19 cellular contexts compared by ENCODE assay signal in the genomic region with DNA sequence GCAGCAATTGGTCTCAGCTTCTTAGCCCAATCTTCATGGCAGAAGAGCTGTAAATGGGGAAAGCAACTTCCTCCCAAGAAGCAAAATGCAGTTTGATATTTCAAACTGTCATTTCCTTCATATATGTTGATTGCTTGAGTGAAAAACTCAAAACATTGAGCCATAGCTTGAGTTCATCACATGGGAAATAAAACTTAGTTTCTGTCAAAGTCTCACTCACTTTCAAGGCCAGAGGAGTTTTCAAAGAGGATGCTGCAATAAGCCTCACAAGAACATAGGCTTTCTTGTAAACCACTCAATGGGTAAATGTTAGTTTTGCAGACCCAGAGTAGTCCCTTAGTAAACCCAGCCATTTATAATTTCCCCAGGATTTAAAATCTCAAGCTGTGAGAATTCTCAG. TPM values are rescaled to one million over a fixed set of nuclear protein-coding genes. Genes with fewer than 3 reads are reported as not detected.
DNase-seq lines count a peak whose midpoint lies in the region; ATAC-seq and TF ChIP-seq lines count a peak whose summit lies in the region.
"Had no signal": no experiment of that assay in that cellular context is flagged by ENCODE, and none has a peak within 500 bp of the region (broad histone marks: within the 10 kb centered on the region; RNA-seq: fewer than 3 reads in every experiment).

No MANE protein-coding gene starts in this region.

- H3K79me2 ChIP-seq in Loucy (ENCODE audit: insufficient read depth, low read length): no peaks in the 10 kb centered on the region

- peaks cover 18% of the 10 kb centered on the region for H3K36me3 Mint-ChIP-seq in activated CD8-positive, alpha-beta memory T cell treated with anti-CD3 and anti-CD28 coated beads, Interleukin-2, amount 10 ng/mL, durations not matched to agents 7 days and 5 days
- peaks cover 6 to 24% (median 11%) of the 10 kb centered on the region in 5 donors for H3K36me3 Mint-ChIP-seq in naive thymus-derived CD4-positive, alpha-beta T cell

- no peaks in the 10 kb centered on the region for H3K27me3 ChIP-seq in GM06990 (replicated peaks; ENCODE audit: control insufficient read depth, insufficient read depth, low read length)
- H3K27me3 ChIP-seq in Loucy (ENCODE audit: insufficient read depth, low read length, poor library complexity, severe bottlenecking): no peaks in the 10 kb centered on the region
- H3K27me3 ChIP-seq in naive thymus-derived CD4-positive, alpha-beta T cell (ENCODE audit: control insufficient read depth in 2 of 2, insufficient read depth in 2 of 2, low read length in 2 of 2): no peaks in the 10 kb centered on the region

- no peak for TF ChIP-seq POLR2A in erythroblast (IDR thresholded peaks at IDR 0.05; ENCODE audit: low read length)

- H3K27me3 Mint-ChIP-seq in activated CD8-positive, alpha-beta memory T cell treated with anti-CD3 and anti-CD28 coated beads, Interleukin-2, amount 10 ng/mL, durations not matched to agents 7 days and 5 days: no peaks in the 10 kb centered on the region
- no peaks in the 10 kb centered on the region for H3K27me3 Mint-ChIP-seq in naive thymus-derived CD4-positive, alpha-beta T cell

- peak overlapping the region; percentile 61 for H3K27ac Mint-ChIP-seq in activated CD8-positive, alpha-beta memory T cell treated with anti-CD3 and anti-CD28 coated beads, Interleukin-2, amount 10 ng/mL, durations not matched to agents 7 days and 5 days
- H3K27ac Mint-ChIP-seq in naive thymus-derived CD4-positive, alpha-beta T cell: peak overlapping the region in 8 of 9 donors; percentile 26 to 89 (median 71)

- no peaks in the 10 kb centered on the region for H4K20me1 ChIP-seq in Loucy (ENCODE audit: insufficient read depth, low read length, poor library complexity, severe bottlenecking)

- H3K9me3 Mint-ChIP-seq in activated CD8-positive, alpha-beta memory T cell treated with anti-CD3 and anti-CD28 coated beads, Interleukin-2, amount 10 ng/mL, durations not matched to agents 7 days and 5 days (ENCODE audit: low read depth): peaks cover 3% of the 10 kb centered on the region
- peaks cover 0 to 11% (median 0%) of the 10 kb centered on the region in 11 donors for H3K9me3 Mint-ChIP-seq in naive thymus-derived CD4-positive, alpha-beta T cell

- no peak for DNase-seq in activated CD8-positive, alpha-beta memory T cell treated with anti-CD3 and anti-CD28 coated beads, Interleukin-2, amount 10 ng/mL, durations not matched to agents 7 days and 5 days
- DNase-seq in activated CD8-positive, alpha-beta memory T cell treated with anti-CD3 and anti-CD28 coated beads, Interleukin-2, amount 50 U/mL, for 48 hours: no peak
- DNase-seq in GM06990 (ENCODE audit: extremely low read depth, insufficient read length) (peak; percentile 48), NCI-H1092 (lab: John Stamatoyannopoulos, UW) (no peak), putamen (ENCODE audit: low spot score) (no peak), erythroblast (lab: John Stamatoyannopoulos, UW) (no peak)
- peak in 3 of 9 donors; percentile 24 to 27 (median 25) for DNase-seq in naive thymus-derived CD4-positive, alpha-beta T cell
- DNase-seq: 8988T, C1 segment of cervical spinal cord, COR-L47, NCI-H1436 treated with DMSO at 0.1 percent for 48 hours, NCI-H2029 treated with DMSO at 0.1 percent for 48 hours, NCI-H510A, NCI-H774 had no signal

- no peaks in the 10 kb centered on the region for H3F3A ChIP-seq in Loucy (ENCODE audit: low read depth)

- no peak overlapping the region for H3K27ac ChIP-seq in naive thymus-derived CD4-positive, alpha-beta T cell (ENCODE audit: low read depth, low read length)
- H3K27ac ChIP-seq: HL-60 had no signal

- H3K4me1 ChIP-seq in Loucy (ENCODE audit: insufficient read depth, low read length, poor library complexity, severe bottlenecking): peaks cover 16% of the 10 kb centered on the region
- H3K4me1 ChIP-seq in naive thymus-derived CD4-positive, alpha-beta T cell (ENCODE audit: control insufficient read depth in 2 of 2, insufficient read depth in 2 of 2, low read length in 2 of 2): peaks cover 22 to 32% of the 10 kb centered on the region in 2 donors

- peak overlapping the region; percentile 9 for H3K4me2 ChIP-seq in Loucy (ENCODE audit: low read depth, low read length, poor library complexity, severe bottlenecking)

- H3K4me3 Mint-ChIP-seq in activated CD8-positive, alpha-beta memory T cell treated with anti-CD3 and anti-CD28 coated beads, Interleukin-2, amount 10 ng/mL, durations not matched to agents 7 days and 5 days: no peak overlapping the region
- peak overlapping the region in 6 of 10 donors; percentile 3 to 50 (median 30) for H3K4me3 Mint-ChIP-seq in naive thymus-derived CD4-positive, alpha-beta T cell

- H2AFZ ChIP-seq in Loucy (ENCODE audit: low read length): peak overlapping the region; percentile 63

- POLR2A ChIA-PET in naive thymus-derived CD4-positive, alpha-beta T cell (lab: Charles Lee): interaction anchor here (0.7 to 2.2 kb wide), 7 partner anchors 12 to 54 kb away, joined by 3 to 15 read pairs (median 4); partner anchors contain the start of gene SUCLG2

- TF ChIP-seq CTCF in GM06990 (IDR thresholded peaks at IDR 0.05; ENCODE audit: insufficient read depth, low read length, poor library complexity, severe bottlenecking) (no peak), Loucy (conservative IDR thresholded peaks at IDR 0.05; ENCODE audit: low read length) (no peak)

- no peak overlapping the region for H3K4me3 ChIP-seq in GM06990 (replicated peaks; ENCODE audit: low read depth, low read length)
- peak overlapping the region; percentile 3 for H3K4me3 ChIP-seq in Loucy (ENCODE audit: low read length, poor library complexity, severe bottlenecking)
- H3K4me3 ChIP-seq in naive thymus-derived CD4-positive, alpha-beta T cell (ENCODE audit: low read length): no peak overlapping the region

- intact Hi-C loops in naive thymus-derived CD4-positive, alpha-beta T cell (cut with micrococcal nuclease): no loop called here

- H3K36me3 ChIP-seq in GM06990 (ENCODE audit: control insufficient read depth, insufficient read depth, low read length) (no peaks in the 10 kb centered on the region), Loucy (ENCODE audit: insufficient read depth, low read length) (no peaks in the 10 kb centered on the region)
- no peaks in the 10 kb centered on the region for H3K36me3 ChIP-seq in naive thymus-derived CD4-positive, alpha-beta T cell (ENCODE audit: control insufficient read depth in 2 of 3, insufficient read depth in 3 of 3, low read length in 3 of 3)

- no peak for ATAC-seq in activated CD8-positive, alpha-beta memory T cell treated with anti-CD3 and anti-CD28 coated beads, Interleukin-2, amount 10 ng/mL, durations not matched to agents 7 days and 5 days
- ATAC-seq in naive thymus-derived CD4-positive, alpha-beta T cell: no peak
- ATAC-seq: Panc1, Right ventricle myocardium inferior, SK-N-SH treated with all-trans-retinoic acid at 6 μM for 48 hours had no signal

- H3K4me1 Mint-ChIP-seq in activated CD8-positive, alpha-beta memory T cell treated with anti-CD3 and anti-CD28 coated beads, Interleukin-2, amount 10 ng/mL, durations not matched to agents 7 days and 5 days: peaks cover 29% of the 10 kb centered on the region
- peaks cover 28 to 68% (median 47%) of the 10 kb centered on the region in 7 donors for H3K4me1 Mint-ChIP-seq in naive thymus-derived CD4-positive, alpha-beta T cell

- CTCF ChIA-PET in activated CD8-positive, alpha-beta memory T cell treated with anti-CD3 and anti-CD28 coated beads, Interleukin-2, amount 10 ng/mL, durations not matched to agents 7 days and 5 days (lab: Charles Lee): interaction anchor here (0.5 to 1.2 kb wide), 2 partner anchors 28 to 98 kb away, joined by 4 to 5 read pairs; no protein-coding TSS in a partner anchor
- CTCF ChIA-PET in naive thymus-derived CD4-positive, alpha-beta T cell (lab: Charles Lee): interaction anchor here (0.6 to 1.4 kb wide), 4 partner anchors 9 to 107 kb away, joined by 3 to 7 read pairs (median 4); no protein-coding TSS in a partner anchor

- no peaks in the 10 kb centered on the region for H3K9me3 ChIP-seq in Loucy (ENCODE audit: insufficient read depth, low read depth, low read length)
- no peaks in the 10 kb centered on the region for H3K9me3 ChIP-seq in naive thymus-derived CD4-positive, alpha-beta T cell (ENCODE audit: control insufficient read depth in 2 of 3, low read length in 3 of 3)

- H3K9ac ChIP-seq in Loucy (ENCODE audit: low read depth, low read length, poor library complexity, severe bottlenecking): no peak overlapping the region

- H3K9me2 ChIP-seq in Loucy (replicated peaks; ENCODE audit: low read depth, low read length): no peaks in the 10 kb centered on the region

RNA-seq across cellular contexts. Expression of gene SUCLG2, which starts 29.1 kb away (rescaled TPM):
- 10 to 100 TPM; 45.6 to 61.4 TPM for total RNA-seq in activated CD8-positive, alpha-beta memory T cell treated with anti-CD3 and anti-CD28 coated beads, Interleukin-2, amount 10 ng/mL, durations not matched to agents 7 days and 5 days
- 10 to 100 TPM; 49.7 to 75.9 (median 61.4) TPM for total RNA-seq in naive thymus-derived CD4-positive, alpha-beta T cell
- polyA plus RNA-seq in naive thymus-derived CD4-positive, alpha-beta T cell: 10 to 100 TPM; 88.5 to 97.9 TPM
